23 cellular contexts compared by ENCODE assay signal in the genomic region with DNA sequence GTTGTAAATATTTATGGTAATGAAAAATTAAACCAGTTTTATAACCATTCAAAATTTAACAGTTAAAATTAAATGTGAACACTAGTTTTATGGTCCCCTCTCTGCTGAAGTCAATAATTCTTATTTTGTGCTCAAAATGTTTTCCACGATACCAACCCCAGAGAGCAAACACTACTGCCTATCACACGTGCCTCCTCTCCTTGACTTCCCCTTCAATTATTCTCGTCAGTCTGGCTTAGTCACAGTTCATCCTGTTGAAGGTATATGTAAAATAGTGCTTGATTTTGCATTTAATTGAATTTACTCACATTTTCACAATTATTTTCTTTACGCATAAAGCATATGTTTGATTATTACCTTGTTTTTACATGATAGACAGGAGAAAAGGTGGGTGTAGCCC.
DNase-seq lines count a peak whose midpoint lies in the region; ATAC-seq, FAIRE-seq and TF ChIP-seq lines count a peak whose summit lies in the region.
"Had no signal": no experiment of that assay in that cellular context is flagged by ENCODE, and none has a peak within 500 bp of the region (broad histone marks: within the 10 kb centered on the region; RNA-seq: fewer than 3 reads in every experiment).

No MANE protein-coding gene starts in this region.

- H3K9me3 ChIP-seq in mucosa of rectum (ENCODE audit: control insufficient read depth in 2 of 2, low read length in 2 of 2) (no peaks in the 10 kb centered on the region), transverse colon (no peaks in the 10 kb centered on the region), psoas muscle (no peaks in the 10 kb centered on the region)
- H3K9me3 ChIP-seq: Caco-2 had no signal

- in situ Hi-C loops in transverse colon (cut with MboI; ENCODE audit: low pct_ligation_motif_present in 1 of 4, low pct_unique_long_range_greater_than_20kb in 1 of 4, low sequenced_read_pairs in 3 of 4), result loop anchor here in 1 of 4 donors (25.0 kb wide), 1 partner anchor 290 kb away; no protein-coding TSS in a partner anchor

- H3K27ac ChIP-seq in mucosa of rectum (ENCODE audit: low read depth in 2 of 2, low read length in 2 of 2) (peak overlapping the region; percentile 68 to 72), transverse colon (peak overlapping the region; percentile 23 to 68 (median 56)), psoas muscle (no peak overlapping the region)
- H3K27ac ChIP-seq: 22Rv1, BLaER1, C4-2B had no signal

- FAIRE-seq in D721Med (lab: Jason Lieb, UNC), result peak; percentile 44
- FAIRE-seq: A204.1, GM12878, GM19239 had no signal

- DNase-seq in D721Med (ENCODE audit: insufficient read length, low spot score), result no peak
- no peak for DNase-seq in left colon
- no peak for DNase-seq in transverse colon
- DNase-seq in NCI-H82 (lab: John Stamatoyannopoulos, UW), result no peak
- DNase-seq in psoas muscle, result no peak
- DNase-seq: Caco-2; CD4-positive, CD25-positive, alpha-beta regulatory T cell; CD8-positive, alpha-beta T cell; DMS 273 treated with DMSO at 0.1 percent for 48 hours; DMS79; EL; GDM1; H9 had no signal

- TF ChIP-seq EP300 in transverse colon (IDR thresholded peaks at IDR 0.05; ENCODE audit: low read depth), result no peak

- H3K27me3 ChIP-seq in mucosa of rectum (ENCODE audit: control insufficient read depth in 2 of 2, insufficient read depth in 2 of 2, low read length in 2 of 2), result no peaks in the 10 kb centered on the region
- no peaks in the 10 kb centered on the region for H3K27me3 ChIP-seq in transverse colon
- H3K27me3 ChIP-seq in psoas muscle (ENCODE audit: insufficient read depth in 3 of 3, low read length in 2 of 3), result no peaks in the 10 kb centered on the region
- H3K27me3 ChIP-seq: BLaER1 had no signal

- ATAC-seq in left colon, result peak; percentile 41
- ATAC-seq in HG02884 (IDR thresholded peaks at IDR 0.05; ENCODE audit: unreplicated experiment), result no peak
- ATAC-seq in psoas muscle, result no peak
- ATAC-seq: CD8-positive, alpha-beta T cell; GM12878; GM23338; HCT116 had no signal

- H3K4me3 ChIP-seq in mucosa of rectum (ENCODE audit: low read length in 2 of 2) (no peak overlapping the region), transverse colon (no peak overlapping the region), psoas muscle (no peak overlapping the region)
- H3K4me3 ChIP-seq: BLaER1, GM12878, GM23338 had no signal

- H3K9ac ChIP-seq in mucosa of rectum (ENCODE audit: low read depth in 1 of 2, low read length in 2 of 2), result no peak overlapping the region
- H3K9ac ChIP-seq: BLaER1 had no signal

- no peak for TF ChIP-seq POLR2A in transverse colon (IDR thresholded peaks at IDR 0.05)

- intact Hi-C loops in left colon (cut with DNase I, micrococcal nuclease), result no loop called here
- intact Hi-C loops in transverse colon (cut with DNase I; ENCODE audit: low total_unique reads), result no loop called here
- intact Hi-C loops in psoas muscle (cut with DNase I), result no loop called here

- WGBS in transverse colon (ENCODE audit: low coverage in 1 of 2), 2 donors, result 47 to 67% methylated on average over 4 of the region's 4 CpGs
- WGBS in psoas muscle, 3 donors, result 85 to 94% (median 86%) methylated on average over 4 of the region's 4 CpGs

- H3K4me1 ChIP-seq in mucosa of rectum (ENCODE audit: control insufficient read depth in 2 of 2, insufficient read depth in 2 of 2, low read length in 2 of 2) (peaks cover 21 to 26% of the 10 kb centered on the region in 2 donors), transverse colon (peaks cover 0 to 53% (median 32%) of the 10 kb centered on the region in 4 donors), psoas muscle (no peaks in the 10 kb centered on the region)
- H3K4me1 ChIP-seq: BLaER1 had no signal

- H3K36me3 ChIP-seq in mucosa of rectum (ENCODE audit: control insufficient read depth in 2 of 2, insufficient read depth in 2 of 2, low read length in 2 of 2), result no peaks in the 10 kb centered on the region
- no peaks in the 10 kb centered on the region for H3K36me3 ChIP-seq in transverse colon
- no peaks in the 10 kb centered on the region for H3K36me3 ChIP-seq in psoas muscle (ENCODE audit: insufficient read depth in 1 of 2, low read depth in 1 of 2)
- H3K36me3 ChIP-seq: BLaER1 had no signal

- no peak for TF ChIP-seq CTCF in D721Med (IDR thresholded peaks at IDR 0.05; ENCODE audit: insufficient read depth, missing control alignments)
- no peak for TF ChIP-seq CTCF in transverse colon (IDR thresholded peaks at IDR 0.05)
- no peak for TF ChIP-seq CTCF in psoas muscle (IDR thresholded peaks at IDR 0.05)
